ENCODE assay signal across 21 cellular contexts in genomic region chr19:7428651-7429113, GRCh38.
A peak's percentile ranks its signal among the peaks of the same experiment; 100 is the strongest.
DNase-seq lines count a peak whose midpoint lies in the region; ATAC-seq and TF ChIP-seq lines count a peak whose summit lies in the region.
"Had no signal": no experiment of that assay in that cellular context is flagged by ENCODE, and none has a peak within 500 bp of the region (broad histone marks: within the 10 kb centered on the region; RNA-seq: fewer than 3 reads in every experiment).

No MANE protein-coding gene starts in this region.

- H3K4me1 ChIP-seq in CD4-positive, alpha-beta memory T cell (ENCODE audit: insufficient read depth, low read length), result peaks cover 5% of the 10 kb centered on the region
- H3K4me1 ChIP-seq in Caco-2 (peaks cover 51% of the 10 kb centered on the region), mucosa of rectum (ENCODE audit: control insufficient read depth in 2 of 2, insufficient read depth in 2 of 2, low read length in 2 of 2) (peaks cover 9 to 16% of the 10 kb centered on the region in 2 donors), right atrium auricular region (no peaks in the 10 kb centered on the region)
- H3K4me1 ChIP-seq: gastroesophageal sphincter, SJCRH30 had no signal

- peaks cover 6 to 35% of the 10 kb centered on the region in 2 donors for H3K36me3 Mint-ChIP-seq in CD4-positive, alpha-beta memory T cell
- peaks cover 23% of the 10 kb centered on the region for H3K36me3 Mint-ChIP-seq in Caco-2 (ENCODE audit: insufficient read depth, unreplicated experiment)
- H3K36me3 Mint-ChIP-seq in activated naive CD8-positive, alpha-beta T cell treated with anti-CD3 and anti-CD28 coated beads, Interleukin-2, amount 50 U/mL, for 24 hours (ENCODE audit: low read depth), result peaks cover 6% of the 10 kb centered on the region

- H3K27me3 Mint-ChIP-seq in CD4-positive, alpha-beta memory T cell, result no peaks in the 10 kb centered on the region
- H3K27me3 Mint-ChIP-seq in Caco-2 (ENCODE audit: insufficient read depth, unreplicated experiment), result no peaks in the 10 kb centered on the region
- no peaks in the 10 kb centered on the region for H3K27me3 Mint-ChIP-seq in activated naive CD8-positive, alpha-beta T cell treated with anti-CD3 and anti-CD28 coated beads, Interleukin-2, amount 50 U/mL, for 24 hours

- intact Hi-C loops in CD4-positive, alpha-beta memory T cell (cut with micrococcal nuclease), result no loop called here
- intact Hi-C loops in Caco-2 (cut with micrococcal nuclease; ENCODE audit: unreplicated experiment), result no loop called here

- H3K27ac Mint-ChIP-seq in CD4-positive, alpha-beta memory T cell, result peak overlapping the region in 4 of 7 donors; percentile 58 to 93 (median 90)
- peak overlapping the region; percentile 77 for H3K27ac Mint-ChIP-seq in Caco-2 (ENCODE audit: unreplicated experiment)
- peak overlapping the region; percentile 78 for H3K27ac Mint-ChIP-seq in activated naive CD8-positive, alpha-beta T cell treated with anti-CD3 and anti-CD28 coated beads, Interleukin-2, amount 50 U/mL, for 24 hours

- H3K4me3 ChIP-seq in CD4-positive, alpha-beta memory T cell (ENCODE audit: low read length in 2 of 2), result no peak overlapping the region
- no peak overlapping the region for H3K4me3 ChIP-seq in Caco-2 (ENCODE audit: low read depth, low read length)
- no peak overlapping the region for H3K4me3 ChIP-seq in mucosa of rectum (ENCODE audit: low read length in 2 of 2)
- H3K4me3 ChIP-seq in right atrium auricular region, result no peak overlapping the region
- H3K4me3 ChIP-seq: gastroesophageal sphincter, PC-9, SJCRH30, upper lobe of right lung had no signal

- H3K9me3 Mint-ChIP-seq in CD4-positive, alpha-beta memory T cell, result peaks cover 0 to 3% (median 0%) of the 10 kb centered on the region in 8 donors
- no peaks in the 10 kb centered on the region for H3K9me3 Mint-ChIP-seq in Caco-2 (ENCODE audit: unreplicated experiment)
- no peaks in the 10 kb centered on the region for H3K9me3 Mint-ChIP-seq in activated naive CD8-positive, alpha-beta T cell treated with anti-CD3 and anti-CD28 coated beads, Interleukin-2, amount 50 U/mL, for 24 hours
- H3K9me3 Mint-ChIP-seq: H9, nephron progenitor cell had no signal

- no peaks in the 10 kb centered on the region for H3K9me3 ChIP-seq in CD4-positive, alpha-beta memory T cell (ENCODE audit: control insufficient read depth in 1 of 2, low read length in 2 of 2)
- H3K9me3 ChIP-seq in Caco-2, result no peaks in the 10 kb centered on the region
- H3K9me3 ChIP-seq in mucosa of rectum (ENCODE audit: control insufficient read depth in 2 of 2, low read length in 2 of 2), result no peaks in the 10 kb centered on the region
- no peaks in the 10 kb centered on the region for H3K9me3 ChIP-seq in right atrium auricular region
- H3K9me3 ChIP-seq: gastroesophageal sphincter, SJCRH30, upper lobe of right lung had no signal

- peak overlapping the region; percentile 55 for H3K27ac ChIP-seq in CD4-positive, alpha-beta memory T cell (ENCODE audit: low read depth, low read length)
- H3K27ac ChIP-seq in mucosa of rectum (ENCODE audit: low read depth in 2 of 2, low read length in 2 of 2), result peak overlapping the region; percentile 23 to 60
- no peak overlapping the region for H3K27ac ChIP-seq in right atrium auricular region
- H3K27ac ChIP-seq: gastroesophageal sphincter, PC-9, SJCRH30 had no signal

- no peak for DNase-seq in CD4-positive, alpha-beta memory T cell
- DNase-seq in Caco-2 (peak in 1 of 2 experiments; percentile 67), right atrium auricular region (ENCODE audit: low spot score) (no peak), OCI-M2 (lab: John Stamatoyannopoulos, UW; ENCODE audit: unreplicated experiment) (no peak)
- no peak for DNase-seq in activated naive CD8-positive, alpha-beta T cell treated with anti-CD3 and anti-CD28 coated beads, Interleukin-2, amount 50 U/mL, for 24 hours
- DNase-seq: activated CD8-positive, alpha-beta memory T cell treated with anti-CD3 and anti-CD28 coated beads for 24 hours; activated effector memory CD4-positive, alpha-beta T cell treated with Interleukin-2 at 50 U/mL for 16 hours; caudate nucleus; COR-L47; H9; Karpas-422; mesendoderm; NCI-H187 treated with DMSO at 0.1 percent for 48 hours; NCI-H226; nephron progenitor cell; PC-9; SJCRH30; upper lobe of right lung had no signal

- POLR2A ChIA-PET in CD4-positive, alpha-beta memory T cell (lab: Charles Lee; ENCODE audit: partially characterized antibody), result interaction anchor here (0.9 kb wide), 1 partner anchor 13 kb away, joined by 3 read pairs; no protein-coding TSS in a partner anchor
- POLR2A ChIA-PET in Caco-2 (lab: Charles Lee), result interaction anchor here (0.5 kb wide), 1 partner anchor 20 kb away, joined by 3 read pairs; no protein-coding TSS in a partner anchor

- H3K36me3 ChIP-seq in CD4-positive, alpha-beta memory T cell (ENCODE audit: insufficient read depth, low read length), result peaks cover 24% of the 10 kb centered on the region
- H3K36me3 ChIP-seq in Caco-2 (ENCODE audit: control insufficient read depth, insufficient read depth, low read length) (no peaks in the 10 kb centered on the region), mucosa of rectum (ENCODE audit: control insufficient read depth in 2 of 2, insufficient read depth in 2 of 2, low read length in 2 of 2) (no peaks in the 10 kb centered on the region), right atrium auricular region (no peaks in the 10 kb centered on the region)
- H3K36me3 ChIP-seq: SJCRH30 had no signal

- TF ChIP-seq CTCF in Caco-2 (IDR thresholded peaks at IDR 0.05; ENCODE audit: insufficient read depth in 1 of 2, low read depth in 1 of 2, low read length in 1 of 2, severe bottlenecking in 1 of 2, unreplicated experiment in 1 of 2) (no peak), right atrium auricular region (IDR thresholded peaks at IDR 0.05) (no peak)

- H3K27me3 ChIP-seq in CD4-positive, alpha-beta memory T cell (ENCODE audit: insufficient read depth, low read length), result no peaks in the 10 kb centered on the region
- no peaks in the 10 kb centered on the region for H3K27me3 ChIP-seq in Caco-2 (replicated peaks; ENCODE audit: control insufficient read depth, insufficient read depth, low read length)
- no peaks in the 10 kb centered on the region for H3K27me3 ChIP-seq in mucosa of rectum (ENCODE audit: control insufficient read depth in 2 of 2, insufficient read depth in 2 of 2, low read length in 2 of 2)
- H3K27me3 ChIP-seq in right atrium auricular region, result no peaks in the 10 kb centered on the region
- H3K27me3 ChIP-seq: gastroesophageal sphincter, SJCRH30, upper lobe of right lung had no signal

- peaks cover 6 to 12% (median 7%) of the 10 kb centered on the region in 4 donors for H3K4me1 Mint-ChIP-seq in CD4-positive, alpha-beta memory T cell
- peaks cover 8% of the 10 kb centered on the region for H3K4me1 Mint-ChIP-seq in Caco-2 (ENCODE audit: low read depth, unreplicated experiment)
- peaks cover 37% of the 10 kb centered on the region for H3K4me1 Mint-ChIP-seq in activated naive CD8-positive, alpha-beta T cell treated with anti-CD3 and anti-CD28 coated beads, Interleukin-2, amount 50 U/mL, for 24 hours
- H3K4me1 Mint-ChIP-seq: H9 had no signal

- CTCF ChIA-PET in CD4-positive, alpha-beta memory T cell (lab: Charles Lee; ENCODE audit: partially characterized antibody), result no interaction called here
- CTCF ChIA-PET in Caco-2 (lab: Charles Lee), result no interaction called here

- BruUV-seq in Caco-2 (replicated peaks; lab: Mats Ljungman, UMichigan), result no TSS peak

- H3K4me3 Mint-ChIP-seq in CD4-positive, alpha-beta memory T cell, result peak overlapping the region in 3 of 8 donors; percentile 22 to 67 (median 41)
- H3K4me3 Mint-ChIP-seq in Caco-2 (ENCODE audit: unreplicated experiment), result peak overlapping the region; percentile 29
- peak overlapping the region; percentile 21 for H3K4me3 Mint-ChIP-seq in activated naive CD8-positive, alpha-beta T cell treated with anti-CD3 and anti-CD28 coated beads, Interleukin-2, amount 50 U/mL, for 24 hours
- H3K4me3 Mint-ChIP-seq: H9, nephron progenitor cell had no signal

- H3K9ac ChIP-seq in mucosa of rectum (ENCODE audit: low read depth in 1 of 2, low read length in 2 of 2), result no peak overlapping the region

- ATAC-seq in activated naive CD8-positive, alpha-beta T cell treated with anti-CD3 and anti-CD28 coated beads, Interleukin-2, amount 50 U/mL, for 24 hours, result no peak
- ATAC-seq in HG02763 (IDR thresholded peaks at IDR 0.05; ENCODE audit: unreplicated experiment), result no peak
- ATAC-seq: gastroesophageal sphincter, upper lobe of right lung had no signal

Comparison
In these comparisons a context has a peak if more than half of its experiments do, and no peak if none do; other contexts are left out.
1. H3K27ac ChIP-seq: peak in CD4-positive, alpha-beta memory T cell (single experiment) and mucosa of rectum (2 of 2); none in right atrium auricular region (0 of 2).
2. Peak in every context shown above with its lines, with median percentiles within 50 percentile points of each other: H3K27ac Mint-ChIP-seq.